In genomic region chr16:19073344-19073743, GRCh38 we compare ENCODE assay signal across 15 cellular contexts. TPM values are rescaled to one million over a fixed set of nuclear protein-coding genes. Genes with fewer than 3 reads are reported as not detected.
A peak's percentile ranks its signal among the peaks of the same experiment; 100 is the strongest.
DNase-seq lines count a peak whose midpoint lies in the region; ATAC-seq and TF ChIP-seq lines count a peak whose summit lies in the region.
"Had no signal": no experiment of that assay in that cellular context is flagged by ENCODE, and none has a peak within 500 bp of the region (broad histone marks: within the 10 kb centered on the region; RNA-seq: fewer than 3 reads in every experiment).

No MANE protein-coding gene starts in this region.

- no peaks in the 10 kb centered on the region for H3K27me3 ChIP-seq in esophagus muscularis mucosa
- no peaks in the 10 kb centered on the region for H3K27me3 ChIP-seq in skeletal muscle tissue (ENCODE audit: control insufficient read depth in 3 of 3, insufficient read depth in 3 of 3, low read length in 3 of 3)
- no peaks in the 10 kb centered on the region for H3K27me3 ChIP-seq in mammary epithelial cell (ENCODE audit: insufficient read depth, low read length)
- H3K27me3 ChIP-seq: MG63 had no signal

- dilution Hi-C loops in mammary epithelial cell (cut with HindIII; ENCODE audit: low sequenced_read_pairs), result loop anchor here (5.0 kb wide), 1 partner anchor 294 kb away; no protein-coding TSS in a partner anchor

- H3K9me3 Mint-ChIP-seq in IgD-negative memory B cell (no peaks in the 10 kb centered on the region), type B pancreatic cell (no peaks in the 10 kb centered on the region)
- no peaks in the 10 kb centered on the region for H3K9me3 Mint-ChIP-seq in activated naive CD8-positive, alpha-beta T cell treated with anti-CD3 and anti-CD28 coated beads, Interleukin-2, amount 50 U/mL, for 24 hours

- CTCF ChIA-PET in mammary epithelial cell (lab: Charles Lee; ENCODE audit: low non-redundant PET), result no interaction called here

- H3K4me3 ChIP-seq in esophagus muscularis mucosa (no peak overlapping the region), skeletal muscle tissue (ENCODE audit: low read length in 3 of 3) (no peak overlapping the region), mammary epithelial cell (replicated peaks in 1 of 3; ENCODE audit: insufficient read depth in 1 of 3, low read depth in 2 of 3, low read length in 3 of 3) (no peak overlapping the region)
- H3K4me3 ChIP-seq: HAP-1, MG63 had no signal

- no peak overlapping the region for H2AFZ ChIP-seq in mammary epithelial cell (ENCODE audit: low read depth, low read length)

- H3K4me3 Mint-ChIP-seq in IgD-negative memory B cell, result peak overlapping the region in 1 of 4 donors; percentile 54
- H3K4me3 Mint-ChIP-seq in activated naive CD8-positive, alpha-beta T cell treated with anti-CD3 and anti-CD28 coated beads, Interleukin-2, amount 50 U/mL, for 24 hours, result no peak overlapping the region
- no peak overlapping the region for H3K4me3 Mint-ChIP-seq in type B pancreatic cell

- intact Hi-C loops in esophagus muscularis mucosa (cut with DNase I) (loop anchor here (5.0 kb wide), 1 partner anchor 91 kb away; the partner anchor contains the start of gene TMC7), mammary epithelial cell (cut with micrococcal nuclease) (no loop called here)

- H3K4me1 Mint-ChIP-seq in IgD-negative memory B cell, result peaks cover 0 to 4% (median 3%) of the 10 kb centered on the region in 3 donors
- peaks cover 4% of the 10 kb centered on the region for H3K4me1 Mint-ChIP-seq in activated naive CD8-positive, alpha-beta T cell treated with anti-CD3 and anti-CD28 coated beads, Interleukin-2, amount 50 U/mL, for 24 hours
- H3K4me1 Mint-ChIP-seq in type B pancreatic cell (ENCODE audit: unreplicated experiment), result no peaks in the 10 kb centered on the region

- no peak for ATAC-seq in activated naive CD8-positive, alpha-beta T cell treated with anti-CD3 and anti-CD28 coated beads, Interleukin-2, amount 50 U/mL, for 24 hours
- ATAC-seq: HepG2 had no signal

- H3K9me3 ChIP-seq in esophagus muscularis mucosa, result no peaks in the 10 kb centered on the region
- no peaks in the 10 kb centered on the region for H3K9me3 ChIP-seq in skeletal muscle tissue (ENCODE audit: control insufficient read depth in 3 of 3, low read length in 3 of 3)
- no peaks in the 10 kb centered on the region for H3K9me3 ChIP-seq in mammary epithelial cell (replicated peaks; ENCODE audit: insufficient read depth, low read length)
- H3K9me3 ChIP-seq: HAP-1, MG63 had no signal

- WGBS in esophagus muscularis mucosa, result 100% methylated on average over 3 of the region's 3 CpGs
- 97% methylated on average over 3 of the region's 3 CpGs for WGBS in mammary epithelial cell (ENCODE audit: low coverage, missing lambda C conversion rate)

- in situ Hi-C loops in mammary epithelial cell (cut with MboI; ENCODE audit: low sequenced_read_pairs in 2 of 2), result loop anchor here in 1 of 2 donors (10.0 kb wide), 1 partner anchor 89 kb away; the partner anchor contains the start of gene TMC7

- H3K9ac ChIP-seq in skeletal muscle tissue (ENCODE audit: low read depth in 1 of 3, low read length in 3 of 3) (no peak overlapping the region), mammary epithelial cell (ENCODE audit: insufficient read depth, low read length) (no peak overlapping the region)

- H3K27ac ChIP-seq in esophagus muscularis mucosa (replicated peaks in 1 of 4) (peak overlapping the region in 3 of 4 donors; percentile 5 to 72 (median 59)), skeletal muscle tissue (ENCODE audit: low read depth, low read length) (peak overlapping the region; percentile 39), mammary epithelial cell (ENCODE audit: insufficient read depth, low read depth, low read length) (no peak overlapping the region)

- TF ChIP-seq POLR2A in esophagus muscularis mucosa (IDR thresholded peaks at IDR 0.05; ENCODE audit: low read depth), result no peak

- H3K36me3 ChIP-seq in esophagus muscularis mucosa, result peaks cover 9 to 69% (median 41%) of the 10 kb centered on the region in 4 donors
- H3K36me3 ChIP-seq in skeletal muscle tissue (ENCODE audit: control insufficient read depth in 3 of 3, insufficient read depth in 3 of 3, low read length in 3 of 3), result peaks cover 16 to 37% (median 28%) of the 10 kb centered on the region in 3 donors
- peaks cover 3% of the 10 kb centered on the region for H3K36me3 ChIP-seq in mammary epithelial cell (ENCODE audit: insufficient read depth, low read length)

- no peak overlapping the region for H3K4me2 ChIP-seq in mammary epithelial cell (ENCODE audit: insufficient read depth, low read depth, low read length)

- H3K79me2 ChIP-seq in mammary epithelial cell (ENCODE audit: insufficient read depth, low read length), result peaks cover 4% of the 10 kb centered on the region

- H3K27ac Mint-ChIP-seq in IgD-negative memory B cell, result peak overlapping the region in 2 of 3 donors; percentile 50 to 53
- H3K27ac Mint-ChIP-seq in activated naive CD8-positive, alpha-beta T cell treated with anti-CD3 and anti-CD28 coated beads, Interleukin-2, amount 50 U/mL, for 24 hours, result no peak overlapping the region
- H3K27ac Mint-ChIP-seq in type B pancreatic cell, result no peak overlapping the region

- peak; percentile 43 to 51 for DNase-seq in NOMO-1 (lab: John Stamatoyannopoulos, UW; ENCODE audit: unreplicated experiment in 2 of 2)
- DNase-seq in esophagus muscularis mucosa (ENCODE audit: extremely low spot score), result no peak
- no peak for DNase-seq in activated naive CD8-positive, alpha-beta T cell treated with anti-CD3 and anti-CD28 coated beads, Interleukin-2, amount 50 U/mL, for 24 hours
- no peak for DNase-seq in type B pancreatic cell (ENCODE audit: extremely low spot score, unreplicated experiment)
- DNase-seq in mammary epithelial cell, result no peak
- DNase-seq: DMS53, MG63, NCI-H1436, NCI-H2029 treated with DMSO at 0.1 percent for 48 hours, NCI-H524, SHP77 had no signal

- H3K36me3 Mint-ChIP-seq in IgD-negative memory B cell (peaks cover 12% of the 10 kb centered on the region), type B pancreatic cell (peaks cover 11% of the 10 kb centered on the region)
- peaks cover 10% of the 10 kb centered on the region for H3K36me3 Mint-ChIP-seq in activated naive CD8-positive, alpha-beta T cell treated with anti-CD3 and anti-CD28 coated beads, Interleukin-2, amount 50 U/mL, for 24 hours (ENCODE audit: low read depth)

- H3K27me3 Mint-ChIP-seq in IgD-negative memory B cell (no peaks in the 10 kb centered on the region), type B pancreatic cell (no peaks in the 10 kb centered on the region)
- no peaks in the 10 kb centered on the region for H3K27me3 Mint-ChIP-seq in activated naive CD8-positive, alpha-beta T cell treated with anti-CD3 and anti-CD28 coated beads, Interleukin-2, amount 50 U/mL, for 24 hours

- TF ChIP-seq CTCF in esophagus muscularis mucosa (IDR thresholded peaks at IDR 0.05) (no peak), type B pancreatic cell (conservative IDR thresholded peaks at IDR 0.05) (no peak), mammary epithelial cell (conservative IDR thresholded peaks at IDR 0.05 in 1 of 2, IDR thresholded peaks at IDR 0.05 in 1 of 2; ENCODE audit: extremely low read depth in 1 of 2, insufficient read depth in 1 of 2, low read depth in 1 of 2, low read length in 2 of 2) (no peak)

- no peak for TF ChIP-seq EP300 in esophagus muscularis mucosa (IDR thresholded peaks at IDR 0.05)

- BruUV-seq in mammary epithelial cell (replicated peaks; lab: Mats Ljungman, UMichigan), result no TSS peak

- H3K4me1 ChIP-seq in esophagus muscularis mucosa, result peaks cover 8 to 53% (median 39%) of the 10 kb centered on the region in 4 donors
- peaks cover 11 to 21% (median 20%) of the 10 kb centered on the region in 3 donors for H3K4me1 ChIP-seq in skeletal muscle tissue (ENCODE audit: control insufficient read depth in 3 of 3, insufficient read depth in 3 of 3, low read length in 3 of 3)
- H3K4me1 ChIP-seq in mammary epithelial cell (ENCODE audit: insufficient read depth, low read length), result no peaks in the 10 kb centered on the region

- H4K20me1 ChIP-seq in mammary epithelial cell (ENCODE audit: insufficient read depth, low read length), result no peaks in the 10 kb centered on the region

RNA-seq across cellular contexts. Expression of gene COQ7, which starts 5.9 kb away (rescaled TPM):
- polyA plus RNA-seq in IgD-negative memory B cell (15.4 TPM), mammary epithelial cell (8.5 TPM)
- total RNA-seq in esophagus muscularis mucosa (10 to 100 TPM; 19.1 to 31.2 (median 28.8) TPM), skeletal muscle tissue (25.1 TPM), type B pancreatic cell (ENCODE audit: low replicate concordance) (18.2 and 21.7 TPM in 2 replicates), mammary epithelial cell (10 to 100 TPM in 1 of 2 donors, 1 to 10 TPM in 1; 6.7 to 15.7 TPM)
- 16.2 TPM for polyA minus RNA-seq in mammary epithelial cell

RNA-seq across cellular contexts. Expression of gene ITPRIPL2, which starts 40.4 kb away (rescaled TPM):
- polyA plus RNA-seq in IgD-negative memory B cell, result 4.7 TPM
- 100 to 1,000 TPM in 1 of 4 donors, 10 to 100 TPM in 3; 56.1 to 111 (median 83.2) TPM for total RNA-seq in esophagus muscularis mucosa
- 33.4 TPM for total RNA-seq in skeletal muscle tissue
- 29.5 and 39.2 TPM in 2 replicates for total RNA-seq in type B pancreatic cell (ENCODE audit: low replicate concordance)
- 10 to 100 TPM; 44.0 to 53.3 TPM for total RNA-seq in mammary epithelial cell
- polyA plus RNA-seq in mammary epithelial cell, result 12.9 TPM
- 27.9 TPM for polyA minus RNA-seq in mammary epithelial cell

Comparison
In these comparisons a context has a peak if more than half of its experiments do, and no peak if none do; other contexts are left out.
1. H3K27ac Mint-ChIP-seq: peak in IgD-negative memory B cell (2 of 3); none in activated naive CD8-positive, alpha-beta T cell treated with anti-CD3 and anti-CD28 coated beads, Interleukin-2, amount 50 U/mL, for 24 hours (single experiment) and type B pancreatic cell (single experiment).
2. DNase-seq: peak in NOMO-1 (2 of 2); none in esophagus muscularis mucosa (single experiment), activated naive CD8-positive, alpha-beta T cell treated with anti-CD3 and anti-CD28 coated beads, Interleukin-2, amount 50 U/mL, for 24 hours (single experiment), type B pancreatic cell (single experiment) and mammary epithelial cell (single experiment).